In genomic region chr2:239710953-239711861, GRCh38 we compare ENCODE assay signal across 18 cellular contexts.
"Had no signal": no experiment of that assay in that cellular context is flagged by ENCODE, and none has a peak within 500 bp of the region (broad histone marks: within the 10 kb centered on the region; RNA-seq: fewer than 3 reads in every experiment).

No MANE protein-coding gene starts in this region.

- H3K36me3 ChIP-seq: gastrocnemius medialis, heart left ventricle, right atrium auricular region, thyroid gland, vagina had no signal

- H3K4me1 Mint-ChIP-seq: immature natural killer cell, naive B cell had no signal

- H3K9me3 ChIP-seq: gastrocnemius medialis, thyroid gland, vagina had no signal

- H3K4me3 ChIP-seq: gastrocnemius medialis, heart left ventricle, lung, right atrium auricular region, thyroid gland, vagina had no signal

- H3K4me3 Mint-ChIP-seq: activated naive CD8-positive, alpha-beta T cell; immature natural killer cell had no signal

- ATAC-seq: gastrocnemius medialis, heart left ventricle, left colon, SK-N-SH treated with all-trans-retinoic acid at 6 μM for 48 hours had no signal

- H3K27ac Mint-ChIP-seq: activated naive CD8-positive, alpha-beta T cell; brain; immature natural killer cell; naive B cell had no signal

- DNase-seq: activated CD4-positive, CD25-positive, alpha-beta regulatory T cell treated with anti-CD3 and anti-CD28 coated beads, Interleukin-2, amount 50 U/mL, for 72 hours; amniotic stem cell; central memory CD4-positive, alpha-beta T cell; effector memory CD4-positive, alpha-beta T cell; immature natural killer cell; naive B cell; T1000; thyroid gland had no signal

- H3K27ac ChIP-seq: epithelial cell of prostate, gastrocnemius medialis, heart left ventricle, right atrium auricular region, thyroid gland, vagina had no signal

- H3K27me3 ChIP-seq: right atrium auricular region, thyroid gland, vagina had no signal
